22 cellular contexts compared by ENCODE assay signal in genomic region chr19:7386769-7387168, GRCh38. TPM values are rescaled to one million over a fixed set of nuclear protein-coding genes. Genes with fewer than 3 reads are reported as not detected.
DNase-seq lines count a peak whose midpoint lies in the region; ATAC-seq and TF ChIP-seq lines count a peak whose summit lies in the region.
"Had no signal": no experiment of that assay in that cellular context is flagged by ENCODE, and none has a peak within 500 bp of the region (broad histone marks: within the 10 kb centered on the region; RNA-seq: fewer than 3 reads in every experiment).

No MANE protein-coding gene starts in this region.

- peak overlapping the region; percentile 60 for H3K27ac ChIP-seq in CD4-positive, CD25-positive, alpha-beta regulatory T cell (ENCODE audit: insufficient read depth, low read length, poor library complexity, severe bottlenecking)
- H3K27ac ChIP-seq in MM.1S (ENCODE audit: low read length), result no peak overlapping the region
- H3K27ac ChIP-seq: 22Rv1, KMS-11, SK-N-MC, tibial nerve, WERI-Rb-1 had no signal

- H3K9me2 ChIP-seq in MM.1S (replicated peaks; ENCODE audit: insufficient read depth, low read length), result no peaks in the 10 kb centered on the region

- POLR2A ChIA-PET in activated CD4-positive, alpha-beta T cell treated with anti-CD3 and anti-CD28 coated beads for 36 hours (lab: Charles Lee), result interaction anchor here (0.6 kb wide), 1 partner anchor 35 kb away, joined by 6 read pairs; no protein-coding TSS in a partner anchor

- H3K36me3 ChIP-seq in CD4-positive, CD25-positive, alpha-beta regulatory T cell (ENCODE audit: control insufficient read depth, insufficient read depth, low read length), result peaks cover 81% of the 10 kb centered on the region
- no peaks in the 10 kb centered on the region for H3K36me3 ChIP-seq in MM.1S (replicated peaks; ENCODE audit: insufficient read depth, low read length)
- H3K36me3 ChIP-seq: WERI-Rb-1 had no signal

- H3F3A ChIP-seq in MM.1S (ENCODE audit: insufficient read depth, low read length), result no peaks in the 10 kb centered on the region

- no peaks in the 10 kb centered on the region for H3K9me3 Mint-ChIP-seq in activated CD4-positive, alpha-beta T cell treated with anti-CD3 and anti-CD28 coated beads for 36 hours (ENCODE audit: low read depth)
- no peaks in the 10 kb centered on the region for H3K9me3 Mint-ChIP-seq in CD4-positive, CD25-positive, alpha-beta regulatory T cell
- no peaks in the 10 kb centered on the region for H3K9me3 Mint-ChIP-seq in central memory CD8-positive, alpha-beta T cell
- H3K9me3 Mint-ChIP-seq: H9; naive thymus-derived CD8-positive, alpha-beta T cell; T-helper 2 cell treated with Interferon-gamma antibody and Interleukin-4, amounts not matched to agents 5 μg/mL and 100 μg/mL, for 36 hours had no signal

- no peak overlapping the region for H2AFZ ChIP-seq in MM.1S (ENCODE audit: low read length)

- no peaks in the 10 kb centered on the region for H3K27me3 Mint-ChIP-seq in activated CD4-positive, alpha-beta T cell treated with anti-CD3 and anti-CD28 coated beads for 36 hours
- H3K27me3 Mint-ChIP-seq in CD4-positive, CD25-positive, alpha-beta regulatory T cell, result no peaks in the 10 kb centered on the region
- no peaks in the 10 kb centered on the region for H3K27me3 Mint-ChIP-seq in central memory CD8-positive, alpha-beta T cell
- H3K27me3 Mint-ChIP-seq: naive thymus-derived CD8-positive, alpha-beta T cell had no signal

- H4K20me1 ChIP-seq in MM.1S (ENCODE audit: insufficient read depth, low read length), result no peaks in the 10 kb centered on the region

- no peaks in the 10 kb centered on the region for H3K79me2 ChIP-seq in MM.1S (ENCODE audit: low read length)

- H3K9me3 ChIP-seq in CD4-positive, CD25-positive, alpha-beta regulatory T cell (ENCODE audit: control insufficient read depth in 2 of 2, low read length in 2 of 2), result no peaks in the 10 kb centered on the region
- no peaks in the 10 kb centered on the region for H3K9me3 ChIP-seq in MM.1S (replicated peaks; ENCODE audit: insufficient read depth, low read length)
- H3K9me3 ChIP-seq: tibial nerve had no signal

- H3K9ac ChIP-seq in MM.1S (ENCODE audit: low read length), result no peak overlapping the region
- H3K9ac ChIP-seq: KMS-11 had no signal

- no peak overlapping the region for H3K4me3 ChIP-seq in CD4-positive, CD25-positive, alpha-beta regulatory T cell (ENCODE audit: low read depth, low read length)
- peak overlapping the region; percentile 1; the same call in 1 of the 2 replicates for H3K4me3 ChIP-seq in MM.1S (ENCODE audit: low read length)
- H3K4me3 ChIP-seq: SK-N-MC, smooth muscle cell, tibial nerve had no signal

- H3K4me3 Mint-ChIP-seq in activated CD4-positive, alpha-beta T cell treated with anti-CD3 and anti-CD28 coated beads for 36 hours, result no peak overlapping the region
- peak overlapping the region in 3 of 4 donors; percentile 19 to 69 (median 58) for H3K4me3 Mint-ChIP-seq in CD4-positive, CD25-positive, alpha-beta regulatory T cell
- H3K4me3 Mint-ChIP-seq in central memory CD8-positive, alpha-beta T cell, result no peak overlapping the region
- H3K4me3 Mint-ChIP-seq: H9; T-helper 2 cell treated with Interferon-gamma antibody and Interleukin-4, amounts not matched to agents 5 μg/mL and 100 μg/mL, for 36 hours had no signal

- H3K27ac Mint-ChIP-seq in activated CD4-positive, alpha-beta T cell treated with anti-CD3 and anti-CD28 coated beads for 36 hours, result peak overlapping the region; percentile 87
- peak overlapping the region; percentile 46 to 92 (median 49) for H3K27ac Mint-ChIP-seq in CD4-positive, CD25-positive, alpha-beta regulatory T cell
- H3K27ac Mint-ChIP-seq in central memory CD8-positive, alpha-beta T cell (ENCODE audit: low read depth), result peak overlapping the region; percentile 83
- H3K27ac Mint-ChIP-seq: H9 had no signal

- H3K36me3 Mint-ChIP-seq in activated CD4-positive, alpha-beta T cell treated with anti-CD3 and anti-CD28 coated beads for 36 hours (ENCODE audit: low read depth), result peaks cover 22% of the 10 kb centered on the region
- peaks cover 29% of the 10 kb centered on the region for H3K36me3 Mint-ChIP-seq in CD4-positive, CD25-positive, alpha-beta regulatory T cell
- peaks cover 68% of the 10 kb centered on the region for H3K36me3 Mint-ChIP-seq in central memory CD8-positive, alpha-beta T cell (ENCODE audit: insufficient read depth)

- peaks cover 20% of the 10 kb centered on the region for H3K4me1 Mint-ChIP-seq in activated CD4-positive, alpha-beta T cell treated with anti-CD3 and anti-CD28 coated beads for 36 hours
- peaks cover 0 to 42% (median 22%) of the 10 kb centered on the region in 4 donors for H3K4me1 Mint-ChIP-seq in CD4-positive, CD25-positive, alpha-beta regulatory T cell
- peaks cover 19% of the 10 kb centered on the region for H3K4me1 Mint-ChIP-seq in central memory CD8-positive, alpha-beta T cell

- CTCF ChIA-PET in activated CD4-positive, alpha-beta T cell treated with anti-CD3 and anti-CD28 coated beads for 36 hours (lab: Charles Lee), result interaction anchor here (0.5 to 1.5 kb wide), 9 partner anchors 11 to 522 kb away, joined by 3 to 9 read pairs (median 3); no protein-coding TSS in a partner anchor

- intact Hi-C loops in activated CD4-positive, alpha-beta T cell treated with anti-CD3 and anti-CD28 coated beads for 36 hours (cut with DNase I, micrococcal nuclease), result loop anchor here in 1 of 2 experiments (1.0 to 2.0 kb wide), 2 partner anchors 42 to 102 kb away; partner anchors contain the start of gene PEX11G

- no peak for ATAC-seq in activated CD4-positive, alpha-beta T cell treated with anti-CD3 and anti-CD28 coated beads for 36 hours
- no peak for ATAC-seq in CD4-positive, CD25-positive, alpha-beta regulatory T cell (ENCODE audit: low read depth in 2 of 2)
- no peak for ATAC-seq in central memory CD8-positive, alpha-beta T cell (replicated peaks; ENCODE audit: extremely low read depth, poor library complexity, severe bottlenecking)
- ATAC-seq in HG02642 (IDR thresholded peaks at IDR 0.05; ENCODE audit: poor library complexity, unreplicated experiment), result no peak
- ATAC-seq: naive thymus-derived CD8-positive, alpha-beta T cell had no signal

- H3K27me3 ChIP-seq in CD4-positive, CD25-positive, alpha-beta regulatory T cell (ENCODE audit: control insufficient read depth, insufficient read depth, low read length), result no peaks in the 10 kb centered on the region
- peaks cover 17% of the 10 kb centered on the region for H3K27me3 ChIP-seq in MM.1S (replicated peaks; ENCODE audit: insufficient read depth, low read length)
- H3K27me3 ChIP-seq: tibial nerve had no signal

- H3K4me1 ChIP-seq in CD4-positive, CD25-positive, alpha-beta regulatory T cell (ENCODE audit: control insufficient read depth, insufficient read depth, low read length, poor library complexity, severe bottlenecking), result peaks cover 14% of the 10 kb centered on the region
- no peaks in the 10 kb centered on the region for H3K4me1 ChIP-seq in MM.1S (ENCODE audit: low read length)
- H3K4me1 ChIP-seq: tibial nerve had no signal

- no peak for DNase-seq in activated CD4-positive, alpha-beta T cell treated with anti-CD3 and anti-CD28 coated beads for 36 hours
- DNase-seq in activated CD4-positive, alpha-beta T cell treated with anti-CD3 and anti-CD28 coated beads for 4 hours, result no peak
- DNase-seq in CD4-positive, CD25-positive, alpha-beta regulatory T cell, result no peak
- DNase-seq in MM.1S (no peak), MV-4-11 (lab: John Stamatoyannopoulos, UW) (no peak), GF-D8 (lab: John Stamatoyannopoulos, UW) (no peak)
- DNase-seq in central memory CD8-positive, alpha-beta T cell (ENCODE audit: low spot score in 2 of 2), result no peak
- DNase-seq: activated gamma-delta T cell; amygdala; head of caudate nucleus; naive thymus-derived CD8-positive, alpha-beta T cell; NCI-H1694 treated with DMSO at 0.1 percent for 48 hours; NCI-H2171 treated with DMSO at 0.1 percent for 48 hours had no signal

- peak overlapping the region; percentile 36; the same call in 1 of the 2 replicates for H3K4me2 ChIP-seq in MM.1S (ENCODE audit: low read depth, low read length)
- H3K4me2 ChIP-seq: KMS-11, smooth muscle cell had no signal

- no peak for TF ChIP-seq CTCF in MM.1S (IDR thresholded peaks at IDR 0.05; ENCODE audit: low read length)

RNA-seq across cellular contexts. Expression of gene ARHGEF18, which starts 38.0 kb away (rescaled TPM):
- total RNA-seq in activated CD4-positive, alpha-beta T cell treated with anti-CD3 and anti-CD28 coated beads for 36 hours, result 10 to 100 TPM; 36.6 to 39.3 TPM
- total RNA-seq in CD4-positive, CD25-positive, alpha-beta regulatory T cell, result 155 TPM
- 1 to 10 TPM; 2.5 to 7.1 (median 4.0) TPM for polyA plus RNA-seq in CD4-positive, CD25-positive, alpha-beta regulatory T cell

Comparison
In these comparisons a context has a peak if more than half of its experiments do, and no peak if none do; other contexts are left out.
1. H3K4me3 Mint-ChIP-seq: peak in CD4-positive, CD25-positive, alpha-beta regulatory T cell (3 of 4); none in activated CD4-positive, alpha-beta T cell treated with anti-CD3 and anti-CD28 coated beads for 36 hours (single experiment) and central memory CD8-positive, alpha-beta T cell (single experiment).
2. Peak in every context shown above with its lines, with median percentiles within 50 percentile points of each other: H3K27ac Mint-ChIP-seq.